8 cellular contexts compared by ENCODE assay signal in genomic region chr10:119650692-119651513, GRCh38. TPM values are rescaled to one million over a fixed set of nuclear protein-coding genes. Genes with fewer than 3 reads are reported as not detected.
DNase-seq lines count a peak whose midpoint lies in the region; ATAC-seq and TF ChIP-seq lines count a peak whose summit lies in the region.

BAG3 (plus strand) TSS chr10:119651380; CDS start chr10:119651676, 296 bp downstream.

- peak within 1 kb of the TSS; percentile 94 for H3K4me3 ChIP-seq in PC-3 (ENCODE audit: low read length)
- peak within 1 kb of the TSS; percentile 89 for H3K4me3 ChIP-seq in epithelial cell of proximal tubule (ENCODE audit: low read depth, low read length)

- H3F3A ChIP-seq in PC-3 (ENCODE audit: low read length, unreplicated experiment), result no peaks in the 10 kb centered on the region

- TF ChIP-seq CTCF in C4-2B (conservative IDR thresholded peaks at IDR 0.05) (no peak), PC-3 (conservative IDR thresholded peaks at IDR 0.05; ENCODE audit: low read depth, low read length) (no peak), epithelial cell of proximal tubule (conservative IDR thresholded peaks at IDR 0.05; ENCODE audit: low read depth, low read length) (no peak)

- H4K20me1 ChIP-seq in PC-3 (ENCODE audit: low read length), result peaks cover 39% of the 10 kb centered on the region

- ATAC-seq in HG03460 (IDR thresholded peaks at IDR 0.05; ENCODE audit: unreplicated experiment), result peak; percentile 73
- ATAC-seq in PC-3, result peak; percentile 68

- H3K9me2 ChIP-seq in PC-3 (replicated peaks; ENCODE audit: low read length), result no peaks in the 10 kb centered on the region

- CTCF ChIA-PET in PC-3 (lab: Charles Lee), result interaction anchor here (0.6 kb wide), 1 partner anchor 30 kb away, joined by 3 read pairs; no protein-coding TSS in a partner anchor

- peaks cover 47% of the 10 kb centered on the region for H3K79me2 ChIP-seq in PC-3 (ENCODE audit: low read length)

- H3K27ac ChIP-seq in C4-2B (peak within 1 kb of the TSS; percentile 96), PC-3 (ENCODE audit: low read length) (peak within 1 kb of the TSS; percentile 77)

- no TSS peak for BruUV-seq in PC-3 (replicated peaks; lab: Mats Ljungman, UMichigan)

- peaks cover 14% of the 10 kb centered on the region; the same call in 1 of the 2 replicates for H3K36me3 ChIP-seq in PC-3 (ENCODE audit: low read depth, low read length)

- peak within 1 kb of the TSS; percentile 93 for H3K9ac ChIP-seq in PC-3 (ENCODE audit: low read length)

- peaks cover 22% of the 10 kb centered on the region for H3K4me1 ChIP-seq in PC-3 (ENCODE audit: insufficient read depth, low read length)

- H3K27me3 ChIP-seq in PC-3 (ENCODE audit: low read length), result no peaks in the 10 kb centered on the region

- peak; percentile 70 for DNase-seq in GM19240 (ENCODE audit: insufficient read length, low spot score)
- peak; percentile 84 for DNase-seq in PC-3
- peak; percentile 87 for DNase-seq in activated T-cell treated with anti-CD3 and anti-CD28 coated beads, Interleukin-2, amount 50 U/mL, for 1 hour
- DNase-seq in epithelial cell of proximal tubule (ENCODE audit: low read depth), result no peak
- peak; percentile 95 for DNase-seq in mucosa of gallbladder (ENCODE audit: low spot score)
- DNase-seq in stimulated activated CD8-positive, alpha-beta memory T cell treated with anti-CD3 and anti-CD28 coated beads, Interleukin-4, amount 100 ng/mL, for 24 hours (ENCODE audit: low read depth), result peak; percentile 66

- peak within 1 kb of the TSS; percentile 90 for H2AFZ ChIP-seq in PC-3 (ENCODE audit: low read length)

- H3K4me2 ChIP-seq in PC-3 (ENCODE audit: low read length), result peak within 1 kb of the TSS; percentile 84

- POLR2A ChIA-PET in PC-3 (lab: Charles Lee; ENCODE audit: unreplicated experiment), result interaction anchor here (0.6 to 1.0 kb wide), 6 partner anchors 17 to 74 kb away, joined by 3 to 11 read pairs (median 3); no protein-coding TSS in a partner anchor

- intact Hi-C loops in PC-3 (cut with micrococcal nuclease), result loop anchor here (2.0 to 5.0 kb wide), 2 partner anchors 42 to 109 kb away; partner anchors contain the start of gene RGS10

- H3K9me3 ChIP-seq in PC-3 (ENCODE audit: low read length), result no peaks in the 10 kb centered on the region

RNA-seq across cellular contexts. Expression of gene BAG3, which starts in this region (rescaled TPM):
- total RNA-seq in PC-3 (2014; rRNA removed), result 47.1 and 47.6 TPM in 2 replicates
- total RNA-seq in epithelial cell of proximal tubule, result 39.1 and 55.1 TPM in 2 replicates
- total RNA-seq in mucosa of gallbladder, result 65.9 TPM
